In genomic region chr5:60312098-60312497, GRCh38 we compare ENCODE assay signal across 34 cellular contexts.
"Had no signal": no experiment of that assay in that cellular context is flagged by ENCODE, and none has a peak within 500 bp of the region (broad histone marks: within the 10 kb centered on the region; RNA-seq: fewer than 3 reads in every experiment).

No MANE protein-coding gene starts in this region.

- H3K9me3 ChIP-seq: Peyer's patch had no signal

- H3K4me1 ChIP-seq: Peyer's patch had no signal

- DNase-seq: activated B cell treated with CpG ODN at 0.5 μM for 24 hours; activated CD4-positive, alpha-beta memory T cell treated with anti-CD3 and anti-CD28 coated beads for 36 hours; activated CD4-positive, alpha-beta T cell treated with anti-CD3 and anti-CD28 coated beads for 4 hours; activated CD4-positive, alpha-beta T cell treated with anti-CD3 and anti-CD28 coated beads, Interleukin-2, amount 50 U/mL, for 1 hour; activated CD4-positive, CD25-positive, alpha-beta regulatory T cell treated with anti-CD3 and anti-CD28 coated beads, Interleukin-2, amount 50 U/mL, for 72 hours; activated CD8-positive, alpha-beta memory T cell treated with anti-CD3 and anti-CD28 coated beads, Interleukin-2, amount 50 U/mL, for 4 hours; activated gamma-delta T cell treated with Interleukin-2 at 50 U/mL for 16 hours; activated naive CD4-positive, alpha-beta T cell treated with anti-CD3 and anti-CD28 coated beads for 36 hours; activated naive CD8-positive, alpha-beta T cell treated with anti-CD3 and anti-CD28 coated beads, Interleukin-2, amount 50 U/mL, for 24 hours; activated T-cell treated with anti-CD3 and anti-CD28 coated beads for 4 hours; activated T-cell treated with anti-CD3 and anti-CD28 coated beads, Interleukin-2, amount 50 U/mL, for 4 hours; anterior cingulate cortex; caudate nucleus; cerebellar nuclear complex; Karpas-422; NCI-H1105; NCI-H1417 treated with DMSO at 0.1 percent for 48 hours; NCI-H187 treated with DMSO at 0.1 percent for 48 hours; NCI-H2081; NCI-H2171 treated with DMSO at 0.1 percent for 48 hours; NCI-H226; NCI-H446 treated with DMSO at 0.1 percent for 48 hours; NCI-H524; NCI-H69; NCI-H82; PC-3; Peyer's patch; RPMI8226; SHP77 treated with DMSO at 0.1 percent for 48 hours; SW 1271; T-helper 1 cell; T-helper 2 cell; T-helper 9 cell had no signal

- ATAC-seq: activated naive CD8-positive, alpha-beta T cell treated with anti-CD3 and anti-CD28 coated beads, Interleukin-2, amount 50 U/mL, for 24 hours; activated T-cell treated with anti-CD3 and anti-CD28 coated beads, Interleukin-2, amount 50 U/mL, for 4 hours; PC-3; SK-N-SH treated with all-trans-retinoic acid at 6 μM for 48 hours had no signal

- H3K36me3 ChIP-seq: Peyer's patch had no signal

- H3K4me3 ChIP-seq: Peyer's patch had no signal
